8 cellular contexts compared by ENCODE assay signal in genomic region chr6:34696189-34696738, GRCh38. TPM values are rescaled to one million over a fixed set of nuclear protein-coding genes. Genes with fewer than 3 reads are reported as not detected.
DNase-seq lines count a peak whose midpoint lies in the region; ATAC-seq and TF ChIP-seq lines count a peak whose summit lies in the region.

No MANE protein-coding gene starts in this region.

- H3K9me3 ChIP-seq in OCI-LY7 (ENCODE audit: low read length): no peaks in the 10 kb centered on the region
- no peaks in the 10 kb centered on the region for H3K9me3 ChIP-seq in upper lobe of left lung

- no peak for DNase-seq in activated CD4-positive, CD25-positive, alpha-beta regulatory T cell treated with anti-CD3 and anti-CD28 coated beads, Interleukin-2, amount 50 U/mL, for 72 hours
- DNase-seq in OCI-LY7 (ENCODE audit: low spot score): no peak
- DNase-seq in dorsolateral prefrontal cortex: peak in 7 of 10 donors; percentile 35 to 57 (median 39)
- DNase-seq in mesothelial cell of epicardium (ENCODE audit: low spot score in 2 of 2, unreplicated experiment in 2 of 2): peak in 1 of 2 experiments; percentile 43
- DNase-seq in upper lobe of left lung: no peak
- no peak for DNase-seq in ecto neural progenitor cell (ENCODE audit: low spot score)

- no peaks in the 10 kb centered on the region for H3K9me2 ChIP-seq in OCI-LY7 (ENCODE audit: insufficient read depth, low read length)

- H3K36me3 ChIP-seq in OCI-LY7 (ENCODE audit: insufficient read depth, low read length): peaks cover 27% of the 10 kb centered on the region
- H3K36me3 ChIP-seq in upper lobe of left lung: no peaks in the 10 kb centered on the region

- peak overlapping the region; percentile 90 for H3K4me2 ChIP-seq in OCI-LY7 (ENCODE audit: low read length)

- peaks cover 57% of the 10 kb centered on the region for H3K79me2 ChIP-seq in OCI-LY7 (ENCODE audit: insufficient read depth, low read depth, low read length)

- H3K27me3 ChIP-seq in dorsolateral prefrontal cortex (no peaks in the 10 kb centered on the region), upper lobe of left lung (no peaks in the 10 kb centered on the region)

- TF ChIP-seq POLR2A in upper lobe of left lung (IDR thresholded peaks at IDR 0.05): peak in 1 of 4 donors; percentile 41

- H4K20me1 ChIP-seq in OCI-LY7 (ENCODE audit: insufficient read depth, low read length): peaks cover 11% of the 10 kb centered on the region; the same call in 1 of the 2 replicates

- WGBS in upper lobe of left lung, 2 donors: 0 to 1% methylated on average over 29 to 34 of the region's 41 CpGs

- H3K27ac Mint-ChIP-seq in mesothelial cell of epicardium: peak overlapping the region; percentile 80

- CTCF ChIA-PET in OCI-LY7 (lab: Charles Lee; ENCODE audit: unreplicated experiment): interaction anchor here (0.6 to 1.0 kb wide), 2 partner anchors 24 to 467 kb away, joined by 3 read pairs; no protein-coding TSS in a partner anchor

- intact Hi-C loops in OCI-LY7 (cut with micrococcal nuclease; ENCODE audit: unreplicated experiment) (loop anchor here (2.0 kb wide), 1 partner anchor 21 kb away; no protein-coding TSS in a partner anchor), dorsolateral prefrontal cortex (cut with DNase I) (loop anchor here (1.0 to 5.0 kb wide), 4 partner anchors 39 to 191 kb away; partner anchors contain the start of genes SNRPC (in 2 of the 2), ANKS1A (in 1 of the 2) and TAF11 (in 1 of the 2))

- peak overlapping the region; percentile 42; the same call in 1 of the 2 replicates for H2AFZ ChIP-seq in OCI-LY7 (ENCODE audit: low read length)

- peak overlapping the region; percentile 49 for H3K27ac ChIP-seq in OCI-LY7 (ENCODE audit: low read depth, low read length, poor library complexity, severe bottlenecking)
- peak overlapping the region; percentile 2 to 98 (median 90) for H3K27ac ChIP-seq in dorsolateral prefrontal cortex
- peak overlapping the region; percentile 90 to 99 (median 94) for H3K27ac ChIP-seq in upper lobe of left lung

- H3K4me1 Mint-ChIP-seq in mesothelial cell of epicardium: peaks cover 33% of the 10 kb centered on the region

- no peak for TF ChIP-seq EP300 in upper lobe of left lung (IDR thresholded peaks at IDR 0.05)

- no TSS peak for BruUV-seq in OCI-LY7 (replicated peaks; lab: Mats Ljungman, UMichigan)

- POLR2A ChIA-PET in OCI-LY7 (lab: Charles Lee): interaction anchor here (0.6 to 1.9 kb wide), 8 partner anchors 12 to 225 kb away, joined by 3 to 12 read pairs (median 5); partner anchors contain the start of gene BLTP3A

- peaks cover 51% of the 10 kb centered on the region for H3K4me1 ChIP-seq in OCI-LY7 (ENCODE audit: insufficient read depth, low read length, poor library complexity, severe bottlenecking)
- H3K4me1 ChIP-seq in upper lobe of left lung: peaks cover 31 to 43% (median 38%) of the 10 kb centered on the region in 4 donors

- H3K4me3 Mint-ChIP-seq in mesothelial cell of epicardium: peak overlapping the region; percentile 95

- H3K4me3 ChIP-seq in OCI-LY7 (ENCODE audit: low read depth, low read length, poor library complexity, severe bottlenecking) (peak overlapping the region; percentile 97), dorsolateral prefrontal cortex (peak overlapping the region; percentile 63 to 100 (median 95)), upper lobe of left lung (peak overlapping the region; percentile 62 to 96 (median 74))

- no peaks in the 10 kb centered on the region for H3K36me3 Mint-ChIP-seq in mesothelial cell of epicardium

- H3K27me3 Mint-ChIP-seq in mesothelial cell of epicardium (ENCODE audit: low read depth): no peaks in the 10 kb centered on the region

- no peaks in the 10 kb centered on the region for H3K9me3 Mint-ChIP-seq in mesothelial cell of epicardium

- peak; percentile 9 to 26 for ATAC-seq in activated CD4-positive, CD25-positive, alpha-beta regulatory T cell treated with anti-CD3 and anti-CD28 coated beads, Interleukin-2, amount 50 U/mL, for 24 hours
- peak; percentile 35 for ATAC-seq in HG02678 (IDR thresholded peaks at IDR 0.05; ENCODE audit: unreplicated experiment)
- ATAC-seq in upper lobe of left lung (ENCODE audit: low FRiP score in 2 of 2): peak; percentile 76 to 78

- no peak for TF ChIP-seq CTCF in OCI-LY7 (conservative IDR thresholded peaks at IDR 0.05; ENCODE audit: low read length)
- TF ChIP-seq CTCF in dorsolateral prefrontal cortex (IDR thresholded peaks at IDR 0.05 in 54 of 56, conservative IDR thresholded peaks at IDR 0.05 in 2 of 56; ENCODE audit: low read depth in 1 of 56, partially characterized antibody in 56 of 56): peak in 3 of 56 donors; percentile 9 to 14 (median 9)
- no peak for TF ChIP-seq CTCF in mesothelial cell of epicardium (IDR thresholded peaks at IDR 0.05; ENCODE audit: unreplicated experiment)
- TF ChIP-seq CTCF in upper lobe of left lung (IDR thresholded peaks at IDR 0.05): no peak

RNA-seq across cellular contexts. Expression of gene ILRUN, which starts 0.3 kb away (rescaled TPM):
- total RNA-seq in OCI-LY7 (2014; rRNA removed; shearing (Covaris generic)): 25.6 and 27.1 TPM in 2 replicates
- total RNA-seq in OCI-LY7 (2022) (77.6 and 82.7 TPM in 2 replicates), dorsolateral prefrontal cortex (100 to 1,000 TPM in 71 of 120 experiments, 10 to 100 TPM in 49; 46.6 to 155 (median 106) TPM), mesothelial cell of epicardium (55.6 to 61.0 TPM (median 59.4 TPM) in 3 replicates), upper lobe of left lung (100 to 1,000 TPM in 2 of 6 donors, 10 to 100 TPM in 4; 50.3 to 111 (median 93.6) TPM)

Comparison
In these comparisons a context has a peak if more than half of its experiments do, and no peak if none do; other contexts are left out.
1. ATAC-seq: peak in every context shown above with its lines; median percentile 77 in upper lobe of left lung; 35 in HG02678; 18 in activated CD4-positive, CD25-positive, alpha-beta regulatory T cell treated with anti-CD3 and anti-CD28 coated beads, Interleukin-2, amount 50 U/mL, for 24 hours.
2. DNase-seq: peak in dorsolateral prefrontal cortex (7 of 10); none in activated CD4-positive, CD25-positive, alpha-beta regulatory T cell treated with anti-CD3 and anti-CD28 coated beads, Interleukin-2, amount 50 U/mL, for 72 hours (single experiment), OCI-LY7 (single experiment), upper lobe of left lung (0 of 2) and ecto neural progenitor cell (single experiment).
3. Peak in every context shown above with its lines, with median percentiles within 50 percentile points of each other: H3K27ac ChIP-seq and H3K4me3 ChIP-seq.